ENCODE assay signal across 19 cellular contexts in genomic region chr20:46000571-46001145, GRCh38. TPM values are rescaled to one million over a fixed set of nuclear protein-coding genes. Genes with fewer than 3 reads are reported as not detected.
DNase-seq lines count a peak whose midpoint lies in the region; ATAC-seq, FAIRE-seq and TF ChIP-seq lines count a peak whose summit lies in the region.
"Had no signal": no experiment of that assay in that cellular context is flagged by ENCODE, and none has a peak within 500 bp of the region (broad histone marks: within the 10 kb centered on the region; RNA-seq: fewer than 3 reads in every experiment).

No MANE protein-coding gene starts in this region.

- H3K4me1 ChIP-seq in cardiac muscle cell (ENCODE audit: low read depth) (peaks cover 8% of the 10 kb centered on the region), iPS-20b (ENCODE audit: insufficient read depth, low read length) (peaks cover 25% of the 10 kb centered on the region), thymus (ENCODE audit: control insufficient read depth, insufficient read depth, low read length) (peaks cover 18% of the 10 kb centered on the region), small intestine (ENCODE audit: control insufficient read depth in 2 of 2, insufficient read depth in 1 of 2, low read depth in 1 of 2, low read length in 1 of 2) (no peaks in the 10 kb centered on the region)

- no peak for TF ChIP-seq CTCF in cardiac muscle cell (IDR thresholded peaks at IDR 0.05; ENCODE audit: low read depth, low read length)

- no peak for ATAC-seq in GM18873 (IDR thresholded peaks at IDR 0.05; ENCODE audit: low FRiP score, unreplicated experiment)
- ATAC-seq: HepG2, sciatic nerve had no signal

- H3K9me3 Mint-ChIP-seq in T-helper 2 cell treated with Interferon-gamma antibody and Interleukin-4, amounts not matched to agents 5 μg/mL and 100 μg/mL, for 36 hours = no peaks in the 10 kb centered on the region
- H3K9me3 Mint-ChIP-seq: T-helper 1 cell treated with Interleukin-12 subunit alpha and Interleukin-12 subunit beta and Interleukin-4 antibody, amounts not matched to agents 30 μg/mL and 1 μg/mL, for 36 hours had no signal

- H3K27ac Mint-ChIP-seq in T-helper 2 cell treated with Interferon-gamma antibody and Interleukin-4, amounts not matched to agents 5 μg/mL and 100 μg/mL, for 36 hours = peak overlapping the region; percentile 27
- H3K27ac Mint-ChIP-seq: T-helper 1 cell treated with Interleukin-12 subunit alpha and Interleukin-12 subunit beta and Interleukin-4 antibody, amounts not matched to agents 30 μg/mL and 1 μg/mL, for 36 hours had no signal

- peak in 1 of 2 donors; percentile 35 for DNase-seq in cardiac muscle cell (ENCODE audit: low read depth in 1 of 2, low spot score in 1 of 2)
- no peak for DNase-seq in cardiac septum (ENCODE audit: low spot score)
- DNase-seq in T-helper 2 cell treated with Interferon-gamma antibody and Interleukin-4, amounts not matched to agents 5 μg/mL and 100 μg/mL, for 36 hours (ENCODE audit: low spot score) = no peak
- no peak for DNase-seq in HCEC 1CT
- no peak for DNase-seq in small intestine
- DNase-seq: activated CD4-positive, CD25-positive, alpha-beta regulatory T cell treated with anti-CD3 and anti-CD28 coated beads, Interleukin-2, amount 50 U/mL, for 72 hours; activated effector memory CD4-positive, alpha-beta T cell treated with Interleukin-2 at 50 U/mL for 16 hours; DND-41; GM23248; NCI-H2107; RPMI8226 had no signal

- H3K4me3 Mint-ChIP-seq in T-helper 2 cell treated with Interferon-gamma antibody and Interleukin-4, amounts not matched to agents 5 μg/mL and 100 μg/mL, for 36 hours = peak overlapping the region; percentile 8
- H3K4me3 Mint-ChIP-seq: T-helper 1 cell treated with Interleukin-12 subunit alpha and Interleukin-12 subunit beta and Interleukin-4 antibody, amounts not matched to agents 30 μg/mL and 1 μg/mL, for 36 hours had no signal

- H3K27me3 ChIP-seq in cardiac muscle cell (no peaks in the 10 kb centered on the region), iPS-20b (ENCODE audit: insufficient read depth, low read length) (no peaks in the 10 kb centered on the region), thymus (ENCODE audit: control insufficient read depth, insufficient read depth) (peaks cover 4% of the 10 kb centered on the region), small intestine (ENCODE audit: control insufficient read depth in 2 of 2, insufficient read depth in 2 of 2, low read length in 2 of 2) (peaks cover 0 to 3% of the 10 kb centered on the region in 2 donors)

- intact Hi-C loops in cardiac septum (cut with DNase I) = no loop called here

- H3K9ac ChIP-seq in iPS-20b (ENCODE audit: low read depth, low read length) = peak overlapping the region; percentile 16; the same call in 1 of the 2 replicates
- H3K9ac ChIP-seq: GM23248 had no signal

- H3K27ac ChIP-seq in cardiac muscle cell (peak overlapping the region; percentile 32), iPS-20b (ENCODE audit: low read length) (no peak overlapping the region), thymus (ENCODE audit: low read depth) (peak overlapping the region; percentile 5), small intestine (ENCODE audit: low read depth in 1 of 2, low read length in 1 of 2) (no peak overlapping the region)
- H3K27ac ChIP-seq: GM23248 had no signal

- WGBS in thymus = 19% methylated on average over 10 of the region's 10 CpGs
- WGBS in small intestine, 3 donors = 17 to 37% (median 37%) methylated on average over 10 of the region's 10 CpGs

- H3K4me1 Mint-ChIP-seq in T-helper 2 cell treated with Interferon-gamma antibody and Interleukin-4, amounts not matched to agents 5 μg/mL and 100 μg/mL, for 36 hours (ENCODE audit: low read depth) = peaks cover 55% of the 10 kb centered on the region

- H3K36me3 ChIP-seq in cardiac muscle cell (no peaks in the 10 kb centered on the region), iPS-20b (ENCODE audit: insufficient read depth, low read depth, low read length) (no peaks in the 10 kb centered on the region), thymus (ENCODE audit: control insufficient read depth, insufficient read depth) (no peaks in the 10 kb centered on the region), small intestine (ENCODE audit: control insufficient read depth in 2 of 2, insufficient read depth in 2 of 2, low read length in 2 of 2) (no peaks in the 10 kb centered on the region)

- no peaks in the 10 kb centered on the region for H3K9me3 ChIP-seq in cardiac muscle cell (ENCODE audit: low read depth)
- H3K9me3 ChIP-seq in iPS-20b (ENCODE audit: insufficient read depth, low read depth, low read length) = no peaks in the 10 kb centered on the region
- no peaks in the 10 kb centered on the region for H3K9me3 ChIP-seq in thymus (ENCODE audit: control insufficient read depth)
- H3K9me3 ChIP-seq in small intestine (ENCODE audit: control insufficient read depth, low read depth) = no peaks in the 10 kb centered on the region

- H3K27me3 Mint-ChIP-seq in T-helper 2 cell treated with Interferon-gamma antibody and Interleukin-4, amounts not matched to agents 5 μg/mL and 100 μg/mL, for 36 hours (ENCODE audit: low read depth) = peaks cover 15% of the 10 kb centered on the region

- no peak for FAIRE-seq in small intestine (lab: Jason Lieb, UNC)
- FAIRE-seq: HepG2 had no signal

- H3K4me3 ChIP-seq in cardiac muscle cell (no peak overlapping the region), iPS-20b (ENCODE audit: low read length) (no peak overlapping the region), thymus (ENCODE audit: low read length) (no peak overlapping the region), small intestine (ENCODE audit: low read depth in 1 of 2, low read length in 2 of 2) (no peak overlapping the region)
- H3K4me3 ChIP-seq: GM23248, lung had no signal

- no peaks in the 10 kb centered on the region for H3K36me3 Mint-ChIP-seq in T-helper 2 cell treated with Interferon-gamma antibody and Interleukin-4, amounts not matched to agents 5 μg/mL and 100 μg/mL, for 36 hours (ENCODE audit: low read depth)

RNA-seq across cellular contexts. Expression of gene MMP9, which starts 8.1 kb away (rescaled TPM):
- total RNA-seq in cardiac muscle cell = 0.21 TPM in 1 of 2 replicates, not detected in the other
- polyA plus RNA-seq in cardiac muscle cell = 0.15 and 0.20 TPM in 2 replicates
- total RNA-seq in cardiac septum = 2.4 TPM
- polyA plus RNA-seq in thymus = 10.1 TPM
- under 1 TPM in 2 of 3 donors, not detected in 1; 0.66 to 0.81 TPM for polyA plus RNA-seq in small intestine
- total RNA-seq: GM23248, HepG2 had no signal
- polyA plus RNA-seq: HepG2 had no signal

RNA-seq across cellular contexts. Expression of gene SLC12A5, which starts 28.4 kb away (rescaled TPM):
- 7.6 and 8.3 TPM in 2 replicates for total RNA-seq in cardiac muscle cell
- polyA plus RNA-seq in cardiac muscle cell = 17.1 and 27.9 TPM in 2 replicates
- 0.73 TPM for total RNA-seq in cardiac septum
- polyA plus RNA-seq in thymus = 4.0 TPM
- 1 to 10 TPM in 1 of 3 donors, not detected in 2; 4.6 TPM for polyA plus RNA-seq in small intestine
- total RNA-seq: GM23248, ureter had no signal
- polyA plus RNA-seq: lung had no signal

RNA-seq across cellular contexts. Expression of gene ZNF335, which starts 28.7 kb away (rescaled TPM):
- 18.1 and 28.1 TPM in 2 replicates for total RNA-seq in cardiac muscle cell
- 13.5 and 26.7 TPM in 2 replicates for polyA plus RNA-seq in cardiac muscle cell
- 8.5 TPM for total RNA-seq in cardiac septum
- 16.5 TPM for polyA plus RNA-seq in thymus
- polyA plus RNA-seq in small intestine = 10 to 100 TPM; 10.7 to 20.8 (median 14.1) TPM

Comparison
In these comparisons a context has a peak if more than half of its experiments do, and no peak if none do; other contexts are left out.
1. H3K27ac ChIP-seq: peak in cardiac muscle cell (single experiment) and thymus (single experiment); none in iPS-20b (single experiment) and small intestine (0 of 2).